ENCODE assay signal across 8 cellular contexts in genomic region chr1:102318104-102318806, GRCh38.
"Had no signal": no experiment of that assay in that cellular context is flagged by ENCODE, and none has a peak within 500 bp of the region (broad histone marks: within the 10 kb centered on the region; RNA-seq: fewer than 3 reads in every experiment).

No MANE protein-coding gene starts in this region.

- FAIRE-seq: G401.6, GM12878, GM12891, GM12892, GM18507, GM19239 had no signal

- ATAC-seq: GM12878 had no signal

- H3K4me3 ChIP-seq: GM12878 had no signal

- DNase-seq: GDM1, GF-D8 had no signal
